Comparison of ENCODE assay signal across 1 cellular context in the genomic region with DNA sequence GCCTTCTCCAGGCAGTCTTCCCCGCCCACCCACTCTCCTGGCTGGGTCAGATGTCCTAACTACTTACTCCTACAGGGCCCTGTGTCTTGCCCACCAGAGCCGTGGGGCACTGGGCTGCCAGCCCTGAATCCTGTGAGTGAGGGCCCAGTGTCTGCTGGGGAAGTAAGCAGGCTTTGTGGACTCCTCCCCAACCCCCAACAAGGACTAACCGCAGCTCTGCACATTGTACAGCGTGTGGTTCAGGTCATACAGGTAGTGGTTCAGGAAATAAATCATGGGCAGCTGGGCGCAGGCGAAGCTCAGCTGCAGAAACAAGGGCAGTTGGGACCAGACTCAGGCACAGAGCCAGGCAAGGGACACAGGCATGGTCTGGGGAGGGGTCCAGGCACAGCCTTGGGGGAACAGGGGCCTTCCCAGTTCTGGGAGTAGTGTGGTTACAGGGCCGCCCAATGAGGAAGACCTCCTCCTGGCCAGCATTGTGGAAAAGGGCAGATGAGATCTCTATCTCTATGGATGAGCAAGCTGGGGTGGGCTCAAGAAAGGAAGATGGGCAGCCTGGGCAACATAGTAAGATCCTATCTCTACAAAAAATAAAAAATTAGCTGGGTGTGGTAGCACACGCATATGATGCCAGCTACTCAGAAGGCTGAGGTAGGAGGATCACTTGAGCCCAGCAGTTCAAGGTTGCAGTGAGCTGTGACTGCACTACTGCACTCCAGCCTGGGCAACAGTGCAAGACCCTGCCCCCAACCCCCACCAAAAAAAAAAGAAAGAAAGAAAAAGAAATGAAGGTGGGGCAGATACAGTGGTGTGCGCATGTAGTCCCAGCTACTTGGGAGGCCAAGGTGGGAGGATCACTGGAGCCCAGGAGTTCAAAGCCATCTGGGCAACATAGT.
TF ChIP-seq lines count a peak whose summit lies in the region.

No MANE protein-coding gene starts in this region.

TF ChIP-seq in H1, 55 proteins besides CTCF, POLR2A, EP300 and RAD21:
- TF ChIP-seq POLR2AphosphoS5 (IDR thresholded peaks at IDR 0.05; ENCODE audit: low read depth, low read length) (no peak), JUND (IDR thresholded peaks at IDR 0.05; ENCODE audit: low read length) (no peak), RFX5 (IDR thresholded peaks at IDR 0.05; ENCODE audit: borderline replicate concordance, low read depth, low read length) (no peak), EZH2 (IDR thresholded peaks at IDR 0.05; ENCODE audit: low read depth, low read length, severe bottlenecking) (no peak), BRCA1 (IDR thresholded peaks at IDR 0.05; ENCODE audit: low read depth, low read length) (no peak), POU5F1 (IDR thresholded peaks at IDR 0.05; ENCODE audit: low read depth, low read length) (no peak), SIN3A (conservative IDR thresholded peaks at IDR 0.05 in 1 of 2, IDR thresholded peaks at IDR 0.05 in 1 of 2; ENCODE audit: low read depth in 1 of 2, low read length in 2 of 2) (no peak), FOSL1 (IDR thresholded peaks at IDR 0.05; ENCODE audit: insufficient read depth, low read depth, low read length) (no peak), PHF8 (conservative IDR thresholded peaks at IDR 0.05; ENCODE audit: low read depth, low read length) (no peak), ASH2L (IDR thresholded peaks at IDR 0.05; ENCODE audit: low read length) (no peak), CBX8 (IDR thresholded peaks at IDR 0.05; ENCODE audit: borderline replicate concordance, low read depth, low read length) (no peak), MAFK (IDR thresholded peaks at IDR 0.05; ENCODE audit: low read depth, low read length) (no peak), SUZ12 (IDR thresholded peaks at IDR 0.05; ENCODE audit: low read length) (no peak), NANOG (IDR thresholded peaks at IDR 0.05; ENCODE audit: insufficient read depth, low read depth, low read length, poor library complexity, severe bottlenecking) (no peak), TBP (IDR thresholded peaks at IDR 0.05; ENCODE audit: low read depth, low read length) (no peak), SIRT6 (IDR thresholded peaks at IDR 0.05; ENCODE audit: low read length) (no peak)
